In genomic region chr11:45105233-45105992, GRCh38 we compare ENCODE assay signal across 1 cellular context.
TF ChIP-seq lines count a peak whose summit lies in the region.

No MANE protein-coding gene starts in this region.

TF ChIP-seq in K562, 482 proteins besides CTCF, POLR2A, EP300 and RAD21 (continued from another document):
- TF ChIP-seq ZNF609 (CRISPR knock-in tag; IDR thresholded peaks at IDR 0.05; ENCODE audit: borderline replicate concordance) (no peak), HINFP (tag; conservative IDR thresholded peaks at IDR 0.05; ENCODE audit: low read depth) (no peak), THRB (CRISPR knock-in tag; conservative IDR thresholded peaks at IDR 0.05) (no peak), ATF1 (CRISPR knock-in tag; IDR thresholded peaks at IDR 0.05) (no peak), ATF1 (tag; IDR thresholded peaks at IDR 0.05) (no peak), EP400 (IDR thresholded peaks at IDR 0.05) (no peak), ZNF395 (CRISPR knock-in tag; IDR thresholded peaks at IDR 0.05) (no peak), LARP7 (IDR thresholded peaks at IDR 0.05) (no peak), FOXJ3 (CRISPR knock-in tag; IDR thresholded peaks at IDR 0.05) (no peak), SMARCA4 (IDR thresholded peaks at IDR 0.05) (no peak), MAFK (IDR thresholded peaks at IDR 0.05; ENCODE audit: low read length) (no peak)
